ENCODE assay signal across 21 cellular contexts in the genomic region with DNA sequence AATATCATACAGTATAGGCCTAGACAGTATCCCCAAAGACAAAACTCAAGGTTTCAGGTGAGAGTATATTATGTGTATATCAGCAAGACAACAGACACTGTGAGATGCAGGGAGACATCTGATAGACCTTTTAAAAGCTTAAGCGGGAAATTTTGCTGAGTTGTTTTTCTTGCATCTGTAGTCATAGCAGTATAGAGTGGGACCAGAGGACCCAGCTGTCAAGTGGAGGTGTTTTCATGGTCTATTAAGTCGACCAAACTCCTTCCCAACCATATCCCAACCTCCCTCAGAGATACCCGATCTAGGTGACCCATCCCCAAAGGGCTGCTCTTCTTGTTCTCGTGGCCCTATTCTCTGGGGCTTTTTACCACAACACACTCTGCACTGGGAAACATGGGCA.
A peak's percentile ranks its signal among the peaks of the same experiment; 100 is the strongest.
DNase-seq lines count a peak whose midpoint lies in the region; ATAC-seq and TF ChIP-seq lines count a peak whose summit lies in the region.
"Had no signal": no experiment of that assay in that cellular context is flagged by ENCODE, and none has a peak within 500 bp of the region (broad histone marks: within the 10 kb centered on the region; RNA-seq: fewer than 3 reads in every experiment).

No MANE protein-coding gene starts in this region.

- intact Hi-C loops in lower leg skin (cut with DNase I; ENCODE audit: low total_unique reads): no loop called here

- whole genome bisulfite sequencing in lower leg skin, 2 donors: 88 to 96% methylated on average over 4 of the region's 4 CpGs

- no peak overlapping the region for H3K27ac Mint-ChIP-seq in activated T-cell treated with anti-CD3 and anti-CD28 coated beads, Interleukin-2, amount 50 U/mL, for 72 hours
- peak overlapping the region; percentile 83 for H3K27ac Mint-ChIP-seq in activated naive CD8-positive, alpha-beta T cell treated with anti-CD3 and anti-CD28 coated beads for 36 hours
- H3K27ac Mint-ChIP-seq in nephron progenitor cell (peak overlapping the region; percentile 84), immature natural killer cell (no peak overlapping the region), T-helper 17 cell (no peak overlapping the region)

- ATAC-seq in activated T-cell treated with anti-CD3 and anti-CD28 coated beads, Interleukin-2, amount 50 U/mL, for 72 hours (replicated peaks in 1 of 2): peak; percentile 50 to 63
- ATAC-seq in T-helper 17 cell: no peak

- no peak for TF ChIP-seq POLR2A in lower leg skin (IDR thresholded peaks at IDR 0.05)

- H3K4me3 Mint-ChIP-seq in activated T-cell treated with anti-CD3 and anti-CD28 coated beads, Interleukin-2, amount 50 U/mL, for 72 hours: no peak overlapping the region
- no peak overlapping the region for H3K4me3 Mint-ChIP-seq in activated naive CD8-positive, alpha-beta T cell treated with anti-CD3 and anti-CD28 coated beads for 36 hours
- H3K4me3 Mint-ChIP-seq in nephron progenitor cell (no peak overlapping the region), immature natural killer cell (no peak overlapping the region), T-helper 17 cell (no peak overlapping the region)

- H3K9me3 Mint-ChIP-seq in activated T-cell treated with anti-CD3 and anti-CD28 coated beads, Interleukin-2, amount 50 U/mL, for 72 hours: no peaks in the 10 kb centered on the region
- H3K9me3 Mint-ChIP-seq in activated naive CD8-positive, alpha-beta T cell treated with anti-CD3 and anti-CD28 coated beads for 36 hours: no peaks in the 10 kb centered on the region
- H3K9me3 Mint-ChIP-seq in nephron progenitor cell (no peaks in the 10 kb centered on the region), immature natural killer cell (no peaks in the 10 kb centered on the region)
- H3K9me3 Mint-ChIP-seq: CD8-positive, alpha-beta memory T cell had no signal

- TF ChIP-seq CTCF in nephron progenitor cell (IDR thresholded peaks at IDR 0.05): no peak
- no peak for TF ChIP-seq CTCF in lower leg skin (IDR thresholded peaks at IDR 0.05)

- H3K27me3 Mint-ChIP-seq in activated T-cell treated with anti-CD3 and anti-CD28 coated beads, Interleukin-2, amount 50 U/mL, for 72 hours (ENCODE audit: low read depth): no peaks in the 10 kb centered on the region
- no peaks in the 10 kb centered on the region for H3K27me3 Mint-ChIP-seq in activated naive CD8-positive, alpha-beta T cell treated with anti-CD3 and anti-CD28 coated beads for 36 hours
- no peaks in the 10 kb centered on the region for H3K27me3 Mint-ChIP-seq in nephron progenitor cell (ENCODE audit: low read depth, poor library complexity)
- peaks cover 0 to 3% (median 1%) of the 10 kb centered on the region in 3 donors for H3K27me3 Mint-ChIP-seq in immature natural killer cell (ENCODE audit: low read depth in 3 of 3)
- H3K27me3 Mint-ChIP-seq in T-helper 17 cell: no peaks in the 10 kb centered on the region
- H3K27me3 Mint-ChIP-seq: CD8-positive, alpha-beta memory T cell had no signal

- no peak overlapping the region for H3K4me3 ChIP-seq in lower leg skin (ENCODE audit: low read depth, poor library complexity, severe bottlenecking)
- H3K4me3 ChIP-seq: BLaER1, HAP-1, MG63 had no signal

- no peaks in the 10 kb centered on the region for H3K9me3 ChIP-seq in T-helper 17 cell (ENCODE audit: control insufficient read depth, low read length, poor library complexity, severe bottlenecking)
- H3K9me3 ChIP-seq: BLaER1, HAP-1, MG63 had no signal

- H3K36me3 Mint-ChIP-seq in activated T-cell treated with anti-CD3 and anti-CD28 coated beads, Interleukin-2, amount 50 U/mL, for 72 hours (ENCODE audit: insufficient read depth in 2 of 2): no peaks in the 10 kb centered on the region
- peaks cover 21% of the 10 kb centered on the region for H3K36me3 Mint-ChIP-seq in activated naive CD8-positive, alpha-beta T cell treated with anti-CD3 and anti-CD28 coated beads for 36 hours
- H3K36me3 Mint-ChIP-seq in nephron progenitor cell (ENCODE audit: low read depth): peaks cover 5% of the 10 kb centered on the region
- H3K36me3 Mint-ChIP-seq in immature natural killer cell: no peaks in the 10 kb centered on the region
- no peaks in the 10 kb centered on the region for H3K36me3 Mint-ChIP-seq in T-helper 17 cell (ENCODE audit: low read depth)

- peaks cover 51% of the 10 kb centered on the region for H3K4me1 Mint-ChIP-seq in activated T-cell treated with anti-CD3 and anti-CD28 coated beads, Interleukin-2, amount 50 U/mL, for 72 hours (ENCODE audit: low read depth)
- peaks cover 68% of the 10 kb centered on the region for H3K4me1 Mint-ChIP-seq in activated naive CD8-positive, alpha-beta T cell treated with anti-CD3 and anti-CD28 coated beads for 36 hours
- H3K4me1 Mint-ChIP-seq in nephron progenitor cell: peaks cover 19% of the 10 kb centered on the region
- H3K4me1 Mint-ChIP-seq in immature natural killer cell: no peaks in the 10 kb centered on the region
- H3K4me1 Mint-ChIP-seq in T-helper 17 cell: peaks cover 3% of the 10 kb centered on the region

- DNase-seq in activated T-cell treated with anti-CD3 and anti-CD28 coated beads, Interleukin-2, amount 50 U/mL, for 72 hours: no peak
- no peak for DNase-seq in activated T-cell treated with anti-CD3 and anti-CD28 coated beads, Interleukin-2, amount 50 U/mL, for 1 hour
- DNase-seq in activated naive CD8-positive, alpha-beta T cell treated with anti-CD3 and anti-CD28 coated beads for 36 hours: no peak
- DNase-seq in nephron progenitor cell: no peak
- DNase-seq in immature natural killer cell: no peak
- DNase-seq in lower leg skin (ENCODE audit: low spot score in 2 of 2): no peak
- DNase-seq in T-helper 17 cell: no peak
- DNase-seq: CD8-positive, alpha-beta memory T cell; DMS53; IMR-90; Kasumi-1; MG63; NCI-H1048; NCI-H1436; NCI-H2029 treated with DMSO at 0.1 percent for 48 hours; NCI-H510A; NCI-H748 treated with DMSO at 0.1 percent for 48 hours; NK-92 treated with Interleukin-12 subunit alpha and Interleukin-12 subunit beta, amount 100 ng/mL, for 24 hours; Right ventricle myocardium superior had no signal

Comparison
In these comparisons a context has a peak if more than half of its experiments do, and no peak if none do; other contexts are left out.
1. H3K27ac Mint-ChIP-seq: peak in activated naive CD8-positive, alpha-beta T cell treated with anti-CD3 and anti-CD28 coated beads for 36 hours (single experiment) and nephron progenitor cell (single experiment); none in activated T-cell treated with anti-CD3 and anti-CD28 coated beads, Interleukin-2, amount 50 U/mL, for 72 hours (single experiment), immature natural killer cell (0 of 6) and T-helper 17 cell (single experiment).